ENCODE assay signal across 1 cellular context in the genomic region with DNA sequence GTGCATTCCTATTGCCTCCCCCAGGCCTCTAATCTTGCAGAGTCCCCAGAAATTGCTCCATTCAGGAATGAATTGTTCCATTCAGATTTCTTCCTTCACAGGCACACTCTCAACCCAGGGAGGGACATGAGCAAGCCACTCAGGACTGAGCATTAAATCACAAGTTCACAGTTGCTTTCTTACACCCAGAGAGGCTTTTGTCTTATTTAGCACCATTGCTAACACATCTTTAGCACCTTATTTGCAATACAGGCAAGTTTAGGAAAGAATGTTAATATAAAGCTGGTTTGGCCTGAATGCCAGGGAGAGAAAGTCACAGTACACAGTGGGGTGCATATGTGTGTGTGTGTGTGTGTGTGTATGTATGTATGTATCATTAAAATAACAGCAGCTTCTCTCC.
TF ChIP-seq lines count a peak whose summit lies in the region.

No MANE protein-coding gene starts in this region.

TF ChIP-seq in GM23338, 12 proteins besides CTCF, POLR2A, EP300 and RAD21 (continued from another document):
- TF ChIP-seq, protein P1, sequence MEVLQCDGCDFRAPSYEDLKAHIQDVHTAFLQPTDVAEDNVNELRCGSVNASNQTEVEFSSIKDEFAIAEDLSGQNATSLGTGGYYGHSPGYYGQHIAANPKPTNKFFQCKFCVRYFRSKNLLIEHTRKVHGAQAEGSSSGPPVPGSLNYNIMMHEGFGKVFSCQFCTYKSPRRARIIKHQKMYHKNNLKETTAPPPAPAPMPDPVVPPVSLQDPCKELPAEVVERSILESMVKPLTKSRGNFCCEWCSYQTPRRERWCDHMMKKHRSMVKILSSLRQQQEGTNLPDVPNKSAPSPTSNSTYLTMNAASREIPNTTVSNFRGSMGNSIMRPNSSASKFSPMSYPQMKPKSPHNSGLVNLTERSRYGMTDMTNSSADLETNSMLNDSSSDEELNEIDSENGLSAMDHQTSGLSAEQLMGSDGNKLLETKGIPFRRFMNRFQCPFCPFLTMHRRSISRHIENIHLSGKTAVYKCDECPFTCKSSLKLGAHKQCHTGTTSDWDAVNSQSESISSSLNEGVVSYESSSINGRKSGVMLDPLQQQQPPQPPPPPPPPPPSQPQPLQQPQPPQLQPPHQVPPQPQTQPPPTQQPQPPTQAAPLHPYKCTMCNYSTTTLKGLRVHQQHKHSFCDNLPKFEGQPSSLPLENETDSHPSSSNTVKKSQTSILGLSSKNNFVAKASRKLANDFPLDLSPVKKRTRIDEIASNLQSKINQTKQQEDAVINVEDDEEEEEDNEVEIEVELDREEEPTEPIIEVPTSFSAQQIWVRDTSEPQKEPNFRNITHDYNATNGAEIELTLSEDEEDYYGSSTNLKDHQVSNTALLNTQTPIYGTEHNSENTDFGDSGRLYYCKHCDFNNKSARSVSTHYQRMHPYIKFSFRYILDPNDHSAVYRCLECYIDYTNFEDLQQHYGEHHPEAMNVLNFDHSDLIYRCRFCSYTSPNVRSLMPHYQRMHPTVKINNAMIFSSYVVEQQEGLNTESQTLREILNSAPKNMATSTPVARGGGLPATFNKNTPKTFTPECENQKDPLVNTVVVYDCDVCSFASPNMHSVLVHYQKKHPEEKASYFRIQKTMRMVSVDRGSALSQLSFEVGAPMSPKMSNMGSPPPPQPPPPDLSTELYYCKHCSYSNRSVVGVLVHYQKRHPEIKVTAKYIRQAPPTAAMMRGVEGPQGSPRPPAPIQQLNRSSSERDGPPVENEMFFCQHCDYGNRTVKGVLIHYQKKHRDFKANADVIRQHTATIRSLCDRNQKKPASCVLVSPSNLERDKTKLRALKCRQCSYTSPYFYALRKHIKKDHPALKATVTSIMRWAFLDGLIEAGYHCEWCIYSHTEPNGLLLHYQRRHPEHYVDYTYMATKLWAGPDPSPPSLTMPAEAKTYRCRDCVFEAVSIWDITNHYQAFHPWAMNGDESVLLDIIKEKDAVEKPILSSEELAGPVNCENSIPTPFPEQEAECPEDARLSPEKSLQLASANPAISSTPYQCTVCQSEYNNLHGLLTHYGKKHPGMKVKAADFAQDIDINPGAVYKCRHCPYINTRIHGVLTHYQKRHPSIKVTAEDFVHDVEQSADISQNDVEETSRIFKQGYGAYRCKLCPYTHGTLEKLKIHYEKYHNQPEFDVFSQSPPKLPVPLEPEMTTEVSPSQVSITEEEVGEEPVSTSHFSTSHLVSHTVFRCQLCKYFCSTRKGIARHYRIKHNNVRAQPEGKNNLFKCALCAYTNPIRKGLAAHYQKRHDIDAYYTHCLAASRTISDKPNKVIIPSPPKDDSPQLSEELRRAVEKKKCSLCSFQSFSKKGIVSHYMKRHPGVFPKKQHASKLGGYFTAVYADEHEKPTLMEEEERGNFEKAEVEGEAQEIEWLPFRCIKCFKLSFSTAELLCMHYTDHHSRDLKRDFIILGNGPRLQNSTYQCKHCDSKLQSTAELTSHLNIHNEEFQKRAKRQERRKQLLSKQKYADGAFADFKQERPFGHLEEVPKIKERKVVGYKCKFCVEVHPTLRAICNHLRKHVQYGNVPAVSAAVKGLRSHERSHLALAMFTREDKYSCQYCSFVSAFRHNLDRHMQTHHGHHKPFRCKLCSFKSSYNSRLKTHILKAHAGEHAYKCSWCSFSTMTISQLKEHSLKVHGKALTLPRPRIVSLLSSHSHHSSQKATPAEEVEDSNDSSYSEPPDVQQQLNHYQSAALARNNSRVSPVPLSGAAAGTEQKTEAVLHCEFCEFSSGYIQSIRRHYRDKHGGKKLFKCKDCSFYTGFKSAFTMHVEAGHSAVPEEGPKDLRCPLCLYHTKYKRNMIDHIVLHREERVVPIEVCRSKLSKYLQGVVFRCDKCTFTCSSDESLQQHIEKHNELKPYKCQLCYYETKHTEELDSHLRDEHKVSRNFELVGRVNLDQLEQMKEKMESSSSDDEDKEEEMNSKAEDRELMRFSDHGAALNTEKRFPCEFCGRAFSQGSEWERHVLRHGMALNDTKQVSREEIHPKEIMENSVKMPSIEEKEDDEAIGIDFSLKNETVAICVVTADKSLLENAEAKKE (CRISPR knock-in tag; IDR thresholded peaks at IDR 0.05): no peak
